1 cellular context compared by ENCODE assay signal in genomic region chr11:5815534-5815933, GRCh38.
TF ChIP-seq lines count a peak whose summit lies in the region.

No MANE protein-coding gene starts in this region.

TF ChIP-seq in K562, 482 proteins besides CTCF, POLR2A, EP300 and RAD21 (continued from another document and continues in another):
- TF ChIP-seq, protein P1, sequence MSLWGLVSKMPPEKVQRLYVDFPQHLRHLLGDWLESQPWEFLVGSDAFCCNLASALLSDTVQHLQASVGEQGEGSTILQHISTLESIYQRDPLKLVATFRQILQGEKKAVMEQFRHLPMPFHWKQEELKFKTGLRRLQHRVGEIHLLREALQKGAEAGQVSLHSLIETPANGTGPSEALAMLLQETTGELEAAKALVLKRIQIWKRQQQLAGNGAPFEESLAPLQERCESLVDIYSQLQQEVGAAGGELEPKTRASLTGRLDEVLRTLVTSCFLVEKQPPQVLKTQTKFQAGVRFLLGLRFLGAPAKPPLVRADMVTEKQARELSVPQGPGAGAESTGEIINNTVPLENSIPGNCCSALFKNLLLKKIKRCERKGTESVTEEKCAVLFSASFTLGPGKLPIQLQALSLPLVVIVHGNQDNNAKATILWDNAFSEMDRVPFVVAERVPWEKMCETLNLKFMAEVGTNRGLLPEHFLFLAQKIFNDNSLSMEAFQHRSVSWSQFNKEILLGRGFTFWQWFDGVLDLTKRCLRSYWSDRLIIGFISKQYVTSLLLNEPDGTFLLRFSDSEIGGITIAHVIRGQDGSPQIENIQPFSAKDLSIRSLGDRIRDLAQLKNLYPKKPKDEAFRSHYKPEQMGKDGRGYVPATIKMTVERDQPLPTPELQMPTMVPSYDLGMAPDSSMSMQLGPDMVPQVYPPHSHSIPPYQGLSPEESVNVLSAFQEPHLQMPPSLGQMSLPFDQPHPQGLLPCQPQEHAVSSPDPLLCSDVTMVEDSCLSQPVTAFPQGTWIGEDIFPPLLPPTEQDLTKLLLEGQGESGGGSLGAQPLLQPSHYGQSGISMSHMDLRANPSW (CRISPR knock-in tag; IDR thresholded peaks at IDR 0.05) = no peak
- TF ChIP-seq, protein P2, sequence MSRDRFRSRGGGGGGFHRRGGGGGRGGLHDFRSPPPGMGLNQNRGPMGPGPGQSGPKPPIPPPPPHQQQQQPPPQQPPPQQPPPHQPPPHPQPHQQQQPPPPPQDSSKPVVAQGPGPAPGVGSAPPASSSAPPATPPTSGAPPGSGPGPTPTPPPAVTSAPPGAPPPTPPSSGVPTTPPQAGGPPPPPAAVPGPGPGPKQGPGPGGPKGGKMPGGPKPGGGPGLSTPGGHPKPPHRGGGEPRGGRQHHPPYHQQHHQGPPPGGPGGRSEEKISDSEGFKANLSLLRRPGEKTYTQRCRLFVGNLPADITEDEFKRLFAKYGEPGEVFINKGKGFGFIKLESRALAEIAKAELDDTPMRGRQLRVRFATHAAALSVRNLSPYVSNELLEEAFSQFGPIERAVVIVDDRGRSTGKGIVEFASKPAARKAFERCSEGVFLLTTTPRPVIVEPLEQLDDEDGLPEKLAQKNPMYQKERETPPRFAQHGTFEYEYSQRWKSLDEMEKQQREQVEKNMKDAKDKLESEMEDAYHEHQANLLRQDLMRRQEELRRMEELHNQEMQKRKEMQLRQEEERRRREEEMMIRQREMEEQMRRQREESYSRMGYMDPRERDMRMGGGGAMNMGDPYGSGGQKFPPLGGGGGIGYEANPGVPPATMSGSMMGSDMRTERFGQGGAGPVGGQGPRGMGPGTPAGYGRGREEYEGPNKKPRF (IDR thresholded peaks at IDR 0.05; ENCODE audit: low read depth, low read length) = no peak
- no peak for TF ChIP-seq HMGN3 (IDR thresholded peaks at IDR 0.05; ENCODE audit: borderline replicate concordance, extremely low read depth, insufficient read length, low read depth, low read length)
- TF ChIP-seq RERE (CRISPR knock-in tag; IDR thresholded peaks at IDR 0.05; ENCODE audit: borderline replicate concordance) = no peak
- TF ChIP-seq CHD4 (IDR thresholded peaks at IDR 0.05; ENCODE audit: insufficient read depth, insufficient replicate concordance, low read depth, low read length, poor library complexity, severe bottlenecking) = no peak
- TF ChIP-seq CBX1 (IDR thresholded peaks at IDR 0.05; ENCODE audit: low read depth) = peak; percentile 29; the same call in 1 of the 2 replicates
- TF ChIP-seq MAFK (IDR thresholded peaks at IDR 0.05; ENCODE audit: low read length) = peak; percentile 49; the same call in 1 of the 2 replicates
- TF ChIP-seq CREM (IDR thresholded peaks at IDR 0.05; ENCODE audit: low read depth) = no peak
- TF ChIP-seq HNRNPH1 (optimal IDR thresholded peaks at IDR 0.05; ENCODE audit: low read depth, low read length) = no peak
- TF ChIP-seq, protein P3, sequence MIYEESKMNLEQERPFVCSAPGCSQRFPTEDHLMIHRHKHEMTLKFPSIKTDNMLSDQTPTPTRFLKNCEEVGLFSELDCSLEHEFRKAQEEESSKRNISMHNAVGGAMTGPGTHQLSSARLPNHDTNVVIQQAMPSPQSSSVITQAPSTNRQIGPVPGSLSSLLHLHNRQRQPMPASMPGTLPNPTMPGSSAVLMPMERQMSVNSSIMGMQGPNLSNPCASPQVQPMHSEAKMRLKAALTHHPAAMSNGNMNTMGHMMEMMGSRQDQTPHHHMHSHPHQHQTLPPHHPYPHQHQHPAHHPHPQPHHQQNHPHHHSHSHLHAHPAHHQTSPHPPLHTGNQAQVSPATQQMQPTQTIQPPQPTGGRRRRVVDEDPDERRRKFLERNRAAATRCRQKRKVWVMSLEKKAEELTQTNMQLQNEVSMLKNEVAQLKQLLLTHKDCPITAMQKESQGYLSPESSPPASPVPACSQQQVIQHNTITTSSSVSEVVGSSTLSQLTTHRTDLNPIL (CRISPR knock-in tag; IDR thresholded peaks at IDR 0.05) = no peak
- TF ChIP-seq, protein P4, sequence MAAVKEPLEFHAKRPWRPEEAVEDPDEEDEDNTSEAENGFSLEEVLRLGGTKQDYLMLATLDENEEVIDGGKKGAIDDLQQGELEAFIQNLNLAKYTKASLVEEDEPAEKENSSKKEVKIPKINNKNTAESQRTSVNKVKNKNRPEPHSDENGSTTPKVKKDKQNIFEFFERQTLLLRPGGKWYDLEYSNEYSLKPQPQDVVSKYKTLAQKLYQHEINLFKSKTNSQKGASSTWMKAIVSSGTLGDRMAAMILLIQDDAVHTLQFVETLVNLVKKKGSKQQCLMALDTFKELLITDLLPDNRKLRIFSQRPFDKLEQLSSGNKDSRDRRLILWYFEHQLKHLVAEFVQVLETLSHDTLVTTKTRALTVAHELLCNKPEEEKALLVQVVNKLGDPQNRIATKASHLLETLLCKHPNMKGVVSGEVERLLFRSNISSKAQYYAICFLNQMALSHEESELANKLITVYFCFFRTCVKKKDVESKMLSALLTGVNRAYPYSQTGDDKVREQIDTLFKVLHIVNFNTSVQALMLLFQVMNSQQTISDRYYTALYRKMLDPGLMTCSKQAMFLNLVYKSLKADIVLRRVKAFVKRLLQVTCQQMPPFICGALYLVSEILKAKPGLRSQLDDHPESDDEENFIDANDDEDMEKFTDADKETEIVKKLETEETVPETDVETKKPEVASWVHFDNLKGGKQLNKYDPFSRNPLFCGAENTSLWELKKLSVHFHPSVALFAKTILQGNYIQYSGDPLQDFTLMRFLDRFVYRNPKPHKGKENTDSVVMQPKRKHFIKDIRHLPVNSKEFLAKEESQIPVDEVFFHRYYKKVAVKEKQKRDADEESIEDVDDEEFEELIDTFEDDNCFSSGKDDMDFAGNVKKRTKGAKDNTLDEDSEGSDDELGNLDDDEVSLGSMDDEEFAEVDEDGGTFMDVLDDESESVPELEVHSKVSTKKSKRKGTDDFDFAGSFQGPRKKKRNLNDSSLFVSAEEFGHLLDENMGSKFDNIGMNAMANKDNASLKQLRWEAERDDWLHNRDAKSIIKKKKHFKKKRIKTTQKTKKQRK (IDR thresholded peaks at IDR 0.05; ENCODE audit: borderline replicate concordance, low read depth, low read length) = no peak
- TF ChIP-seq, protein P5, sequence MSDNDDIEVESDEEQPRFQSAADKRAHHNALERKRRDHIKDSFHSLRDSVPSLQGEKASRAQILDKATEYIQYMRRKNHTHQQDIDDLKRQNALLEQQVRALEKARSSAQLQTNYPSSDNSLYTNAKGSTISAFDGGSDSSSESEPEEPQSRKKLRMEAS (CRISPR knock-in tag; IDR thresholded peaks at IDR 0.05) = no peak
- TF ChIP-seq, protein P6, sequence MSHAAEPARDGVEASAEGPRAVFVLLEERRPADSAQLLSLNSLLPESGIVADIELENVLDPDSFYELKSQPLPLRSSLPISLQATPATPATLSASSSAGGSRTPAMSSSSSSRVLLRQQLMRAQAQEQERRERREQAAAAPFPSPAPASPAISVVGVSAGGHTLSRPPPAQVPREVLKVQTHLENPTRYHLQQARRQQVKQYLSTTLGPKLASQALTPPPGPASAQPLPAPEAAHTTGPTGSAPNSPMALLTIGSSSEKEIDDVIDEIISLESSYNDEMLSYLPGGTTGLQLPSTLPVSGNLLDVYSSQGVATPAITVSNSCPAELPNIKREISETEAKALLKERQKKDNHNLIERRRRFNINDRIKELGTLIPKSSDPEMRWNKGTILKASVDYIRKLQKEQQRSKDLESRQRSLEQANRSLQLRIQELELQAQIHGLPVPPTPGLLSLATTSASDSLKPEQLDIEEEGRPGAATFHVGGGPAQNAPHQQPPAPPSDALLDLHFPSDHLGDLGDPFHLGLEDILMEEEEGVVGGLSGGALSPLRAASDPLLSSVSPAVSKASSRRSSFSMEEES (CRISPR knock-in tag; IDR thresholded peaks at IDR 0.05) = no peak
- TF ChIP-seq ZFPM2 (CRISPR knock-in tag; IDR thresholded peaks at IDR 0.05) = no peak
- no peak for TF ChIP-seq NONO (IDR thresholded peaks at IDR 0.05; ENCODE audit: low read depth in 2 of 2, low read length in 1 of 2)
- TF ChIP-seq ILK (tag; IDR thresholded peaks at IDR 0.05; ENCODE audit: borderline replicate concordance, low read depth) = no peak
- TF ChIP-seq HMG20B (CRISPR knock-in tag; IDR thresholded peaks at IDR 0.05) = no peak
- TF ChIP-seq SMARCC2 (IDR thresholded peaks at IDR 0.05; ENCODE audit: low read depth) = no peak
- no peak for TF ChIP-seq MTA3 (IDR thresholded peaks at IDR 0.05; ENCODE audit: borderline replicate concordance)
- TF ChIP-seq ZNF175 (CRISPR knock-in tag; IDR thresholded peaks at IDR 0.05; ENCODE audit: low read depth) = no peak
- TF ChIP-seq ZNF589 (CRISPR knock-in tag; IDR thresholded peaks at IDR 0.05; ENCODE audit: low read depth) = no peak
- no peak for TF ChIP-seq THAP12 (CRISPR knock-in tag; IDR thresholded peaks at IDR 0.05)
- no peak for TF ChIP-seq ZNF274 (IDR thresholded peaks at IDR 0.05; ENCODE audit: borderline replicate concordance, low read depth, low read length)
- TF ChIP-seq MEF2D (tag; conservative IDR thresholded peaks at IDR 0.05; ENCODE audit: low read depth) = peak; percentile 98
- peak; percentile 81 for TF ChIP-seq C11orf30 (IDR thresholded peaks at IDR 0.05; ENCODE audit: low read depth)
- TF ChIP-seq ARID1B (IDR thresholded peaks at IDR 0.05) = peak; percentile 30; the same call in 1 of the 2 replicates
- TF ChIP-seq ASH1L (IDR thresholded peaks at IDR 0.05; ENCODE audit: borderline replicate concordance, low read depth, partially characterized antibody) = no peak
- TF ChIP-seq POLR2G (IDR thresholded peaks at IDR 0.05; ENCODE audit: low read depth, low read length) = no peak
- no peak for TF ChIP-seq ZNF184 (CRISPR knock-in tag; IDR thresholded peaks at IDR 0.05)
- no peak for TF ChIP-seq FOXK2 (conservative IDR thresholded peaks at IDR 0.05 in 1 of 2, IDR thresholded peaks at IDR 0.05 in 1 of 2; ENCODE audit: low read depth in 2 of 2)
- no peak for TF ChIP-seq BCLAF1 (IDR thresholded peaks at IDR 0.05; ENCODE audit: borderline replicate concordance in 1 of 2, control insufficient read depth in 1 of 2, low read depth in 2 of 2, low read length in 1 of 2)
